30 cellular contexts compared by ENCODE assay signal in genomic region chr15:71220828-71221227, GRCh38.
"Had no signal": no experiment of that assay in that cellular context is flagged by ENCODE, and none has a peak within 500 bp of the region (broad histone marks: within the 10 kb centered on the region; RNA-seq: fewer than 3 reads in every experiment).

No MANE protein-coding gene starts in this region.

- H3K36me3 Mint-ChIP-seq: naive thymus-derived CD8-positive, alpha-beta T cell; natural killer cell treated with Interleukin-12 subunit alpha and Interleukin-12 subunit beta and Interleukin-15 and Interleukin-18, amount 100 ng/mL, for 72 hours; stimulated activated effector memory CD8-positive, alpha-beta T cell treated with anti-CD3 and anti-CD28 coated beads, Interleukin-12 subunit alpha, Interleukin-12 subunit beta, amount 100 ng/mL, for 72 hours had no signal

- H3K9me3 ChIP-seq: ovary, psoas muscle, right lobe of liver, sigmoid colon, suprapubic skin, testis, tibial artery, transverse colon, upper lobe of right lung, uterus had no signal

- H3K27me3 ChIP-seq: ovary, right lobe of liver, suprapubic skin, testis, tibial artery, transverse colon, upper lobe of right lung, uterus had no signal

- H3K9me3 Mint-ChIP-seq: nephron progenitor cell; stimulated activated effector memory CD8-positive, alpha-beta T cell treated with anti-CD3 and anti-CD28 coated beads, Interleukin-12 subunit alpha, Interleukin-12 subunit beta, amount 100 ng/mL, for 72 hours had no signal

- H3K9ac ChIP-seq: parathyroid adenoma had no signal

- H3K4me3 Mint-ChIP-seq: naive thymus-derived CD8-positive, alpha-beta T cell; natural killer cell treated with Interleukin-12 subunit alpha and Interleukin-12 subunit beta and Interleukin-15 and Interleukin-18, amount 100 ng/mL, for 72 hours; nephron progenitor cell; neural crest cell; stimulated activated effector memory CD8-positive, alpha-beta T cell treated with anti-CD3 and anti-CD28 coated beads, Interleukin-12 subunit alpha, Interleukin-12 subunit beta, amount 100 ng/mL, for 72 hours; stimulated activated naive CD8-positive, alpha-beta T cell treated with anti-CD3 and anti-CD28 coated beads, Interleukin-15, amount 100 ng/mL, for 72 hours; type B pancreatic cell had no signal

- H3K27ac ChIP-seq: ovary, parathyroid adenoma, psoas muscle, right lobe of liver, sigmoid colon, suprapubic skin, testis, transverse colon, upper lobe of right lung had no signal

- H3K27me3 Mint-ChIP-seq: type B pancreatic cell had no signal

- H3K36me3 ChIP-seq: ovary, right lobe of liver, sigmoid colon, suprapubic skin, tibial artery, transverse colon, upper lobe of right lung, uterus had no signal

- H3K4me1 Mint-ChIP-seq: stimulated activated effector memory CD8-positive, alpha-beta T cell treated with anti-CD3 and anti-CD28 coated beads, Interleukin-12 subunit alpha, Interleukin-12 subunit beta, amount 100 ng/mL, for 72 hours; stimulated activated naive CD8-positive, alpha-beta T cell treated with anti-CD3 and anti-CD28 coated beads, Interleukin-15, amount 100 ng/mL, for 72 hours had no signal

- DNase-seq: naive thymus-derived CD8-positive, alpha-beta T cell; nephron progenitor cell; occipital lobe; ovary; posterior cingulate gyrus; psoas muscle; right cardiac atrium; right lobe of liver; sigmoid colon; small intestine; stimulated activated CD4-positive, alpha-beta T cell treated with anti-CD3 and anti-CD28 coated beads, Interleukin-15, amount 100 ng/mL, for 24 hours; stimulated activated CD4-positive, alpha-beta T cell treated with anti-CD3 and anti-CD28 coated beads, Interleukin-2, amount 100 ng/mL, for 24 hours; stimulated activated CD4-positive, alpha-beta T cell treated with anti-CD3 and anti-CD28 coated beads, Interleukin-2, amount 100 ng/mL, for 48 hours; stimulated activated CD4-positive, alpha-beta T cell treated with anti-CD3 and anti-CD28 coated beads, Interleukin-4, amount 100 ng/mL, for 24 hours; stimulated activated naive CD4-positive, alpha-beta T cell; stimulated activated naive CD8-positive, alpha-beta T cell treated with anti-CD3 and anti-CD28 coated beads, Interleukin-15, amount 100 ng/mL, for 72 hours; stimulated activated naive CD8-positive, alpha-beta T cell treated with anti-CD3 and anti-CD28 coated beads, Interleukin-15, Interleukin-2, amounts not matched to agents 100 U/mL and 50 U/mL, for 24 hours; substantia nigra; testis; tibial artery; transverse colon; upper lobe of right lung; uterus had no signal

- H3K4me3 ChIP-seq: ovary, psoas muscle, right lobe of liver, sigmoid colon, suprapubic skin, testis, tibial artery, transverse colon, upper lobe of right lung, uterus had no signal

- H2AFZ ChIP-seq: parathyroid adenoma had no signal

- ATAC-seq: naive thymus-derived CD8-positive, alpha-beta T cell; natural killer cell treated with Interleukin-12 subunit alpha and Interleukin-12 subunit beta and Interleukin-15 and Interleukin-18, amount 100 ng/mL, for 72 hours; psoas muscle; right cardiac atrium; right lobe of liver; stimulated activated effector memory CD8-positive, alpha-beta T cell treated with anti-CD3 and anti-CD28 coated beads, Interleukin-12 subunit alpha, Interleukin-12 subunit beta, amount 100 ng/mL, for 72 hours; stimulated activated naive CD8-positive, alpha-beta T cell treated with anti-CD3 and anti-CD28 coated beads, Interleukin-15, amount 100 ng/mL, for 72 hours; stimulated activated naive CD8-positive, alpha-beta T cell treated with anti-CD3 and anti-CD28 coated beads, Interleukin-15, Interleukin-2, amounts not matched to agents 100 U/mL and 50 U/mL, for 24 hours; upper lobe of right lung had no signal

- H3K4me1 ChIP-seq: parathyroid adenoma, psoas muscle had no signal

- H3K27ac Mint-ChIP-seq: naive thymus-derived CD8-positive, alpha-beta T cell; natural killer cell treated with Interleukin-12 subunit alpha and Interleukin-12 subunit beta and Interleukin-15 and Interleukin-18, amount 100 ng/mL, for 72 hours; nephron progenitor cell; progenitor cell of endocrine pancreas; stimulated activated effector memory CD8-positive, alpha-beta T cell treated with anti-CD3 and anti-CD28 coated beads, Interleukin-12 subunit alpha, Interleukin-12 subunit beta, amount 100 ng/mL, for 72 hours; stimulated activated naive CD8-positive, alpha-beta T cell treated with anti-CD3 and anti-CD28 coated beads, Interleukin-15, amount 100 ng/mL, for 72 hours; type B pancreatic cell had no signal
